ENCODE assay signal across 15 cellular contexts in genomic region chr17:47745037-47745380, GRCh38. TPM values are rescaled to one million over a fixed set of nuclear protein-coding genes. Genes with fewer than 3 reads are reported as not detected.
"Had no signal": no experiment of that assay in that cellular context is flagged by ENCODE, and none has a peak within 500 bp of the region (broad histone marks: within the 10 kb centered on the region; RNA-seq: fewer than 3 reads in every experiment).

No MANE protein-coding gene starts in this region.

- H3K4me1 ChIP-seq: sigmoid colon had no signal

- H3K9me3 Mint-ChIP-seq: activated naive CD4-positive, alpha-beta T cell treated with anti-CD3 and anti-CD28 coated beads, Interleukin-2, amount 10 ng/mL, durations not matched to agents 7 days and 5 days; activated T-helper 17 cell treated with anti-CD3 and anti-CD28 coated beads, Interleukin-2, amount 50 U/mL, for 72 hours; dendritic cell treated with granulocyte-macrophage colony-stimulating factor and Interleukin-4, amounts not matched to agents 40 ng/mL and 50 ng/mL, for 4 days; endodermal cell; naive thymus-derived CD8-positive, alpha-beta T cell had no signal

- H3K4me3 Mint-ChIP-seq: activated naive CD4-positive, alpha-beta T cell treated with anti-CD3 and anti-CD28 coated beads, Interleukin-2, amount 10 ng/mL, durations not matched to agents 7 days and 5 days; activated T-helper 17 cell treated with anti-CD3 and anti-CD28 coated beads, Interleukin-2, amount 50 U/mL, for 72 hours; dendritic cell treated with granulocyte-macrophage colony-stimulating factor and Interleukin-4, amounts not matched to agents 40 ng/mL and 50 ng/mL, for 4 days; endodermal cell; naive thymus-derived CD8-positive, alpha-beta T cell; T-helper 17 cell had no signal

- H3K9me3 ChIP-seq: sigmoid colon had no signal

- ATAC-seq: activated T-helper 17 cell treated with anti-CD3 and anti-CD28 coated beads, Interleukin-2, amount 50 U/mL, for 72 hours; naive thymus-derived CD8-positive, alpha-beta T cell; T-helper 17 cell had no signal

- H3K4me3 ChIP-seq: sigmoid colon had no signal

- DNase-seq: activated CD4-positive, alpha-beta T cell treated with anti-CD3 and anti-CD28 coated beads, Interleukin-2, amount 50 U/mL, for 48 hours; activated naive CD4-positive, alpha-beta T cell treated with anti-CD3 and anti-CD28 coated beads, Interleukin-2, amount 10 ng/mL, durations not matched to agents 7 days and 5 days; endodermal cell; hippocampal formation; naive thymus-derived CD8-positive, alpha-beta T cell; occipital lobe; stimulated activated CD4-positive, alpha-beta T cell treated with anti-CD3 and anti-CD28 coated beads, Interleukin-2, amount 100 ng/mL, for 24 hours; stimulated activated naive CD4-positive, alpha-beta T cell treated with Interleukin-2 at 50 U/mL for 16 hours; T-helper 17 cell had no signal

- H3K27ac ChIP-seq: sigmoid colon had no signal

- H3K27ac Mint-ChIP-seq: activated naive CD4-positive, alpha-beta T cell treated with anti-CD3 and anti-CD28 coated beads, Interleukin-2, amount 10 ng/mL, durations not matched to agents 7 days and 5 days; activated T-helper 17 cell treated with anti-CD3 and anti-CD28 coated beads, Interleukin-2, amount 50 U/mL, for 72 hours; dendritic cell treated with granulocyte-macrophage colony-stimulating factor and Interleukin-4, amounts not matched to agents 40 ng/mL and 50 ng/mL, for 4 days; endodermal cell; progenitor cell of endocrine pancreas; T-helper 17 cell had no signal

- H3K27me3 Mint-ChIP-seq: activated naive CD4-positive, alpha-beta T cell treated with anti-CD3 and anti-CD28 coated beads, Interleukin-2, amount 10 ng/mL, durations not matched to agents 7 days and 5 days; activated T-helper 17 cell treated with anti-CD3 and anti-CD28 coated beads, Interleukin-2, amount 50 U/mL, for 72 hours had no signal

- H3K36me3 ChIP-seq: sigmoid colon had no signal

- H3K4me1 Mint-ChIP-seq: endodermal cell had no signal

RNA-seq across cellular contexts. Expression of gene TBX21, which starts 12.0 kb away (rescaled TPM):
- total RNA-seq: endodermal cell, glomerular endothelial cell, lung microvascular endothelial cell, occipital lobe, progenitor cell of endocrine pancreas had no signal
